ENCODE assay signal across 26 cellular contexts in genomic region chr6:146047356-146047755, GRCh38. TPM values are rescaled to one million over a fixed set of nuclear protein-coding genes. Genes with fewer than 3 reads are reported as not detected.
"Had no signal": no experiment of that assay in that cellular context is flagged by ENCODE, and none has a peak within 500 bp of the region (broad histone marks: within the 10 kb centered on the region; RNA-seq: fewer than 3 reads in every experiment).

No MANE protein-coding gene starts in this region.

- H3K27ac Mint-ChIP-seq: activated B cell treated with CpG ODN at 0.5 μM for 24 hours; activated CD4-positive, alpha-beta T cell treated with anti-CD3 and anti-CD28 coated beads for 36 hours; activated naive CD8-positive, alpha-beta T cell; nephron; T-helper 2 cell treated with Interferon-gamma antibody and Interleukin-4, amounts not matched to agents 5 μg/mL and 100 μg/mL, for 36 hours had no signal

- H3K4me1 Mint-ChIP-seq: activated B cell treated with CpG ODN at 0.5 μM for 24 hours; activated CD4-positive, alpha-beta T cell treated with anti-CD3 and anti-CD28 coated beads for 36 hours; nephron had no signal

- H3K36me3 Mint-ChIP-seq: activated naive CD8-positive, alpha-beta T cell had no signal

- H3K4me3 Mint-ChIP-seq: activated B cell treated with CpG ODN at 0.5 μM for 24 hours; activated CD4-positive, alpha-beta T cell treated with anti-CD3 and anti-CD28 coated beads for 36 hours; activated naive CD8-positive, alpha-beta T cell; nephron; T-helper 2 cell treated with Interferon-gamma antibody and Interleukin-4, amounts not matched to agents 5 μg/mL and 100 μg/mL, for 36 hours had no signal

- H3K9me3 Mint-ChIP-seq: nephron; T-helper 2 cell treated with Interferon-gamma antibody and Interleukin-4, amounts not matched to agents 5 μg/mL and 100 μg/mL, for 36 hours had no signal

- ATAC-seq: activated CD4-positive, alpha-beta T cell treated with anti-CD3 and anti-CD28 coated beads for 36 hours; body of pancreas; gastroesophageal sphincter; left ventricle myocardium superior; mucosa of descending colon; right lobe of liver; stimulated activated naive CD8-positive, alpha-beta T cell treated with anti-CD3 and anti-CD28 coated beads, Interleukin-15, Interleukin-2, amounts not matched to agents 100 U/mL and 50 U/mL, for 24 hours had no signal

- H3K27me3 Mint-ChIP-seq: progenitor cell of endocrine pancreas had no signal

- DNase-seq: activated B cell treated with CpG ODN at 0.5 μM for 24 hours; activated CD4-positive, alpha-beta T cell treated with anti-CD3 and anti-CD28 coated beads for 36 hours; activated CD4-positive, alpha-beta T cell treated with anti-CD3 and anti-CD28 coated beads, Interleukin-2, amount 50 U/mL, for 4 hours; activated effector memory CD4-positive, alpha-beta T cell treated with Interleukin-2 at 50 U/mL for 16 hours; activated naive CD4-positive, alpha-beta T cell treated with Interleukin-2 at 50 U/mL for 16 hours; adrenal gland; aorta; body of pancreas; cortex of kidney; islet precursor cell; left ventricle myocardium superior; mucosa of descending colon; right lobe of liver; stimulated activated CD4-positive, alpha-beta T cell treated with anti-CD3 and anti-CD28 coated beads, Interleukin-2, amount 100 ng/mL, for 48 hours; stimulated activated naive CD8-positive, alpha-beta T cell treated with anti-CD3 and anti-CD28 coated beads, Interleukin-15, Interleukin-2, amounts not matched to agents 100 U/mL and 50 U/mL, for 24 hours; testis; transverse colon had no signal

RNA-seq across cellular contexts. Expression of gene GRM1, which starts 18.5 kb away (rescaled TPM):
- total RNA-seq: activated B cell treated with CpG ODN at 0.5 μM for 24 hours; activated CD4-positive, alpha-beta T cell treated with anti-CD3 and anti-CD28 coated beads for 36 hours; chondrocyte; endothelial cell of umbilical vein; lung microvascular endothelial cell; mesenteric fat pad had no signal
